8 cellular contexts compared by ENCODE assay signal in genomic region chr2:72745679-72746368, GRCh38.
DNase-seq lines count a peak whose midpoint lies in the region; ATAC-seq and TF ChIP-seq lines count a peak whose summit lies in the region.

No MANE protein-coding gene starts in this region.

- no peaks in the 10 kb centered on the region for H3K36me3 Mint-ChIP-seq in naive B cell
- H3K36me3 Mint-ChIP-seq in activated T-cell treated with anti-CD3 and anti-CD28 coated beads, Interleukin-2, amount 50 U/mL, for 24 hours (ENCODE audit: low read depth), result no peaks in the 10 kb centered on the region

- BruUV-seq in Panc1 (replicated peaks; lab: Mats Ljungman, UMichigan), result no TSS peak

- no peak overlapping the region for H3K4me3 Mint-ChIP-seq in naive B cell
- no peak overlapping the region for H3K4me3 Mint-ChIP-seq in activated T-cell treated with anti-CD3 and anti-CD28 coated beads, Interleukin-2, amount 50 U/mL, for 24 hours

- no peak overlapping the region for H3K4me3 ChIP-seq in Panc1 (ENCODE audit: low read depth in 2 of 2, low read length in 2 of 2)

- H3K36me3 ChIP-seq in Panc1 (ENCODE audit: control insufficient read depth, insufficient read depth, low read length), result no peaks in the 10 kb centered on the region

- CTCF ChIA-PET in Panc1 (lab: Charles Lee), result interaction anchor here (1.0 kb wide), 2 partner anchors 114 to 117 kb away, joined by 3 read pairs; no protein-coding TSS in a partner anchor

- H3K4me1 ChIP-seq in Panc1 (ENCODE audit: control insufficient read depth, insufficient read depth, low read length), result no peaks in the 10 kb centered on the region; the same call in 1 of the 2 replicates

- H3K9me3 ChIP-seq in Panc1 (ENCODE audit: control insufficient read depth, insufficient read depth, low read depth, low read length), result no peaks in the 10 kb centered on the region

- H3K9me3 Mint-ChIP-seq in naive B cell, result no peaks in the 10 kb centered on the region
- H3K9me3 Mint-ChIP-seq in activated T-cell treated with anti-CD3 and anti-CD28 coated beads, Interleukin-2, amount 50 U/mL, for 24 hours, result no peaks in the 10 kb centered on the region

- H3K27me3 Mint-ChIP-seq in naive B cell, result no peaks in the 10 kb centered on the region
- H3K27me3 Mint-ChIP-seq in activated T-cell treated with anti-CD3 and anti-CD28 coated beads, Interleukin-2, amount 50 U/mL, for 24 hours, result no peaks in the 10 kb centered on the region

- peak overlapping the region; percentile 48; the same call in 1 of the 2 replicates for H3K27ac ChIP-seq in Panc1 (ENCODE audit: low read length)

- H3K27me3 ChIP-seq in Panc1 (ENCODE audit: control insufficient read depth, insufficient read depth, low read length), result no peaks in the 10 kb centered on the region

- POLR2A ChIA-PET in Panc1 (lab: Charles Lee), result interaction anchor here (0.5 kb wide), 1 partner anchor 532 kb away, joined by 7 read pairs; no protein-coding TSS in a partner anchor

- H3K4me1 Mint-ChIP-seq in naive B cell, result no peaks in the 10 kb centered on the region
- H3K4me1 Mint-ChIP-seq in activated T-cell treated with anti-CD3 and anti-CD28 coated beads, Interleukin-2, amount 50 U/mL, for 24 hours (ENCODE audit: low read depth), result peaks cover 3% of the 10 kb centered on the region

- peak; percentile 74; the same call in 1 of the 2 replicates for TF ChIP-seq CTCF in Panc1 (IDR thresholded peaks at IDR 0.05)

- in situ Hi-C loops in Panc1 (cut with HindIII; ENCODE audit: low pct_unique_long_range_greater_than_20kb, low sequenced_read_pairs), result no loop called here

- ATAC-seq in Panc1, result no peak
- no peak for ATAC-seq in naive B cell (ENCODE audit: low read depth in 2 of 2)
- no peak for ATAC-seq in HG03025 (IDR thresholded peaks at IDR 0.05; ENCODE audit: low FRiP score, unreplicated experiment)
- no peak for ATAC-seq in HG02642 (IDR thresholded peaks at IDR 0.05; ENCODE audit: poor library complexity, unreplicated experiment)

- intact Hi-C loops in Panc1 (cut with micrococcal nuclease; ENCODE audit: unreplicated experiment), result loop anchor here (10.0 kb wide), 3 partner anchors 131 to 821 kb away; no protein-coding TSS in a partner anchor

- peak; percentile 73 for DNase-seq in DMS53 treated with DMSO at 0.1 percent for 48 hours (lab: John Stamatoyannopoulos, UW; ENCODE audit: unreplicated experiment)
- peak; percentile 42 to 55 for DNase-seq in Kasumi-1 (lab: John Stamatoyannopoulos, UW)
- peak; percentile 55 for DNase-seq in Panc1 (ENCODE audit: low read depth, low spot score)
- DNase-seq in epidermal melanocyte (ENCODE audit: insufficient read length, low spot score), result peak; percentile 34
- DNase-seq in naive B cell, result peak; percentile 1
- DNase-seq in activated T-cell treated with anti-CD3 and anti-CD28 coated beads, Interleukin-2, amount 50 U/mL, for 24 hours, result no peak

- H3K27ac Mint-ChIP-seq in naive B cell, result no peak overlapping the region
- no peak overlapping the region for H3K27ac Mint-ChIP-seq in activated T-cell treated with anti-CD3 and anti-CD28 coated beads, Interleukin-2, amount 50 U/mL, for 24 hours
